8 cellular contexts compared by ENCODE assay signal in genomic region chr15:74540761-74541493, GRCh38. TPM values are rescaled to one million over a fixed set of nuclear protein-coding genes. Genes with fewer than 3 reads are reported as not detected.
DNase-seq lines count a peak whose midpoint lies in the region; ATAC-seq, FAIRE-seq and TF ChIP-seq lines count a peak whose summit lies in the region.

ARID3B (plus strand) TSS chr15:74541220; CDS start chr15:74543937, 2,717 bp downstream.

- H3K9ac ChIP-seq in keratinocyte (ENCODE audit: control insufficient read depth, extremely low read depth, insufficient read depth, low read length): peak within 1 kb of the TSS; percentile 81

- H3K27ac Mint-ChIP-seq in central memory CD8-positive, alpha-beta T cell (ENCODE audit: low read depth): peak within 1 kb of the TSS; percentile 95

- no peaks in the 10 kb centered on the region for H3K27me3 Mint-ChIP-seq in central memory CD8-positive, alpha-beta T cell

- peak within 1 kb of the TSS; percentile 67 for H2AFZ ChIP-seq in keratinocyte (ENCODE audit: control insufficient read depth, low read length)

- H3K9me3 Mint-ChIP-seq in central memory CD8-positive, alpha-beta T cell: no peaks in the 10 kb centered on the region

- peak within 1 kb of the TSS; percentile 84 for H3K27ac ChIP-seq in keratinocyte (ENCODE audit: control insufficient read depth, insufficient read depth, low read length)

- peaks cover 46% of the 10 kb centered on the region for H3K4me1 Mint-ChIP-seq in central memory CD8-positive, alpha-beta T cell

- H3K4me3 ChIP-seq in keratinocyte (ENCODE audit: control insufficient read depth in 2 of 3, extremely low read depth in 1 of 3, insufficient read depth in 2 of 3, low read depth in 1 of 3, low read length in 3 of 3): peak within 1 kb of the TSS; percentile 85 to 94 (median 86)

- peaks cover 0 to 2% of the 10 kb centered on the region in 2 experiments for H3K36me3 ChIP-seq in keratinocyte (ENCODE audit: control insufficient read depth in 2 of 2, extremely low read depth in 1 of 2, insufficient read depth in 2 of 2, low read length in 2 of 2)

- H3K27me3 ChIP-seq in keratinocyte (ENCODE audit: control insufficient read depth, extremely low read depth, insufficient read depth, low read length): no peaks in the 10 kb centered on the region

- peak within 1 kb of the TSS; percentile 97 for H3K4me2 ChIP-seq in keratinocyte (ENCODE audit: control insufficient read depth, extremely low read depth, insufficient read depth, low read depth, low read length)

- peak; percentile 91 for TF ChIP-seq POLR2A in GM19193 (IDR thresholded peaks at IDR 0.05; ENCODE audit: extremely low read depth, insufficient read depth, insufficient read length)

- no peaks in the 10 kb centered on the region for H4K20me1 ChIP-seq in keratinocyte (ENCODE audit: control insufficient read depth, extremely low read depth, insufficient read depth, low read length)

- H3K36me3 Mint-ChIP-seq in central memory CD8-positive, alpha-beta T cell (ENCODE audit: insufficient read depth): peaks cover 25% of the 10 kb centered on the region

- dilution Hi-C loops in keratinocyte (cut with MboI; ENCODE audit: extremely low pct_ligation_motif_present, low sequenced_read_pairs): no loop called here

- H3K4me3 Mint-ChIP-seq in central memory CD8-positive, alpha-beta T cell: peak within 1 kb of the TSS; percentile 96

- peaks cover 8% of the 10 kb centered on the region for H3K79me2 ChIP-seq in keratinocyte (ENCODE audit: control insufficient read depth, insufficient read depth, low read length)

- peak; percentile 44 for FAIRE-seq in keratinocyte (lab: Jason Lieb, UNC)

- ATAC-seq in HG03378 (IDR thresholded peaks at IDR 0.05; ENCODE audit: unreplicated experiment): peak; percentile 58
- ATAC-seq in activated CD4-positive, CD25-positive, alpha-beta regulatory T cell treated with anti-CD3 and anti-CD28 coated beads, Interleukin-2, amount 50 U/mL, for 24 hours: peak; percentile 88
- ATAC-seq in central memory CD8-positive, alpha-beta T cell (replicated peaks; ENCODE audit: extremely low read depth, poor library complexity, severe bottlenecking): peak; percentile 89

- no peaks in the 10 kb centered on the region for H3K9me3 ChIP-seq in keratinocyte (ENCODE audit: control insufficient read depth, low read depth, low read length)

- no peak for TF ChIP-seq CTCF in keratinocyte (optimal IDR thresholded peaks at IDR 0.05 in 1 of 3, IDR thresholded peaks at IDR 0.05 in 1 of 3, conservative IDR thresholded peaks at IDR 0.05 in 1 of 3; ENCODE audit: extremely low read depth in 1 of 3, insufficient read depth in 2 of 3, low read length in 3 of 3)

- no peaks in the 10 kb centered on the region for H3K9me1 ChIP-seq in keratinocyte (ENCODE audit: control insufficient read depth, extremely low read depth, insufficient read depth, low read length)

- DNase-seq in AML-193 (lab: John Stamatoyannopoulos, UW) (peak; percentile 94 to 97), NCI-H460 (ENCODE audit: extremely low read depth, low read depth) (peak; percentile 96), keratinocyte (ENCODE audit: low read depth, low spot score) (peak; percentile 86)
- peak; percentile 74 to 87 for DNase-seq in central memory CD8-positive, alpha-beta T cell (ENCODE audit: low spot score in 2 of 2)
- DNase-seq in stimulated activated CD4-positive, alpha-beta T cell treated with anti-CD3 and anti-CD28 coated beads, Interleukin-12 subunit alpha, Interleukin-12 subunit beta, amount 100 ng/mL, for 4 hours: peak; percentile 94

- H3K4me1 ChIP-seq in keratinocyte (ENCODE audit: control insufficient read depth, extremely low read depth, insufficient read depth, low read length): peaks cover 40% of the 10 kb centered on the region

RNA-seq across cellular contexts. Expression of gene ARID3B, which starts in this region (rescaled TPM):
- total RNA-seq in NCI-H460 (2014; rRNA removed; shearing (Covaris generic)): 2.1 and 2.8 TPM in 2 replicates
- 3.6 and 4.6 TPM in 2 replicates for polyA plus RNA-seq in NCI-H460 (2014; cell fraction: nucleus; rRNA removed)
- polyA plus RNA-seq in keratinocyte: 3.6 to 3.7 TPM (median 3.6 TPM) in 3 replicates
- polyA plus RNA-seq in keratinocyte (2011; ENCODE audit: low read depth): 2.6 TPM
- 1.6 and 1.9 TPM in 2 replicates for polyA plus RNA-seq in keratinocyte (2011; cell fraction: cytosol; rRNA removed)
- 9.3 and 11.9 TPM in 2 replicates for polyA plus RNA-seq in keratinocyte (2011; cell fraction: nucleus; rRNA removed)
- polyA plus RNA-seq in keratinocyte (2012; ENCODE audit: low replicate concordance): 2.8 and 3.5 TPM in 2 replicates
- polyA minus RNA-seq in keratinocyte: 5.2 to 6.6 TPM (median 6.3 TPM) in 3 replicates
- 4.4 TPM for polyA minus RNA-seq in keratinocyte (2011; cell fraction: cytosol; rRNA and poly(A)+ RNA removed)
- 4.5 and 10.6 TPM in 2 replicates for polyA minus RNA-seq in keratinocyte (2011; cell fraction: nucleus; rRNA and poly(A)+ RNA removed)

Comparison
In these comparisons a context has a peak if more than half of its experiments do, and no peak if none do; other contexts are left out.
1. Peak in every context shown above with its lines: DNase-seq, ATAC-seq, H3K4me3 ChIP-seq and H3K27ac ChIP-seq.